ENCODE assay signal across 8 cellular contexts in the genomic region with DNA sequence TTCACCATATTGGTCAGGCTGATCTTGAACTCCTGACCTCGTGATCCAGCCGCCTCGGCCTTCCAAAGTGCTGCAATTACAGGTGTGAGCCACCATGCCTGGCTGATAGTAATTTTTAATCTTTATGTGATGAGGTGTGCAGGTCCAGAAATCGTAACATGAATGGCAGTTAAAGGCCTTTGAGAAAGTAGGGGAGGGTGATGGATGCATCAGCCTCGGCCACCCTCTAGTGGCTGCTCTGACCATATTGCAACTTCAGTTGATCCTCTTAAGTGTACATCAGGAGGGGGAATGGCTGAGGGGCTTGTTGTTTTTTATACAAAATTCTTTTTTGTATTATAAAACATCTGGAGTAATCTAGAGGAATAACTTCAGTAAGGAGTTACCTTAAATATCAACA.
DNase-seq lines count a peak whose midpoint lies in the region; ATAC-seq and TF ChIP-seq lines count a peak whose summit lies in the region.

No MANE protein-coding gene starts in this region.

- H3K4me2 ChIP-seq in OCI-LY1 (ENCODE audit: low read length), result no peak overlapping the region
- no peak overlapping the region for H3K4me2 ChIP-seq in mesenchymal stem cell (ENCODE audit: low read length, poor library complexity, severe bottlenecking)

- H3F3A ChIP-seq in OCI-LY1 (ENCODE audit: insufficient read depth, low read length), result no peaks in the 10 kb centered on the region

- no peaks in the 10 kb centered on the region for H3K79me2 ChIP-seq in OCI-LY1 (ENCODE audit: insufficient read depth, low read length)

- H4K91ac ChIP-seq in mesenchymal stem cell (ENCODE audit: low read length), result no peak overlapping the region

- ATAC-seq in GM21360 (IDR thresholded peaks at IDR 0.05; ENCODE audit: unreplicated experiment) (peak; percentile 48), HG02981 (IDR thresholded peaks at IDR 0.05; ENCODE audit: unreplicated experiment) (no peak)

- no peak overlapping the region for H4K8ac ChIP-seq in mesenchymal stem cell (ENCODE audit: low read length)

- H3K36me3 ChIP-seq in OCI-LY1 (ENCODE audit: insufficient read depth, low read length) (no peaks in the 10 kb centered on the region; the same call in 1 of the 2 replicates), mesenchymal stem cell (ENCODE audit: control insufficient read depth in 1 of 2, insufficient read depth in 2 of 2, low read depth in 1 of 2, low read length in 2 of 2) (no peaks in the 10 kb centered on the region)

- no peak overlapping the region for H3K4me3 ChIP-seq in OCI-LY1 (ENCODE audit: low read depth, low read length, poor library complexity, severe bottlenecking)
- H3K4me3 ChIP-seq in choroid plexus epithelial cell (ENCODE audit: low read depth, low read length), result no peak overlapping the region
- no peak overlapping the region for H3K4me3 ChIP-seq in mesenchymal stem cell (ENCODE audit: insufficient read depth in 1 of 2, low read depth in 1 of 2, low read length in 2 of 2)

- H3K9ac ChIP-seq in OCI-LY1 (ENCODE audit: low read length), result no peak overlapping the region
- H3K9ac ChIP-seq in mesenchymal stem cell (ENCODE audit: low read length), result no peak overlapping the region

- no peak overlapping the region for H2BK15ac ChIP-seq in mesenchymal stem cell (ENCODE audit: low read depth, poor library complexity, severe bottlenecking)

- no peak overlapping the region for H3K18ac ChIP-seq in mesenchymal stem cell (ENCODE audit: low read depth in 1 of 2, low read length in 2 of 2)

- H2BK5ac ChIP-seq in mesenchymal stem cell (ENCODE audit: low read depth, low read length, poor library complexity, severe bottlenecking), result no peak overlapping the region

- no peaks in the 10 kb centered on the region for H3K9me2 ChIP-seq in OCI-LY1 (ENCODE audit: low read depth, low read length)

- H3K27ac ChIP-seq in C4-2B (no peak overlapping the region), OCI-LY1 (ENCODE audit: low read depth, low read length, poor library complexity, severe bottlenecking) (no peak overlapping the region), mesenchymal stem cell (ENCODE audit: low read length, poor library complexity, severe bottlenecking) (no peak overlapping the region)

- no peak overlapping the region for H2AK5ac ChIP-seq in mesenchymal stem cell (ENCODE audit: low read length, severe bottlenecking)

- no peaks in the 10 kb centered on the region for H3K4me1 ChIP-seq in OCI-LY1 (ENCODE audit: insufficient read depth, low read length, severe bottlenecking)
- no peaks in the 10 kb centered on the region for H3K4me1 ChIP-seq in mesenchymal stem cell (ENCODE audit: control insufficient read depth, insufficient read depth, low read depth, low read length)

- no peak overlapping the region for H2BK120ac ChIP-seq in mesenchymal stem cell (ENCODE audit: low read depth, low read length)

- H3K27me3 ChIP-seq in OCI-LY1 (ENCODE audit: insufficient read depth, low read length), result no peaks in the 10 kb centered on the region
- no peaks in the 10 kb centered on the region for H3K27me3 ChIP-seq in mesenchymal stem cell (ENCODE audit: control insufficient read depth in 1 of 2, insufficient read depth in 1 of 2, low read length in 2 of 2)

- WGBS in mesenchymal stem cell, result 61% methylated on average over 5 of the region's 5 CpGs

- H3K23ac ChIP-seq in mesenchymal stem cell (ENCODE audit: low read length in 2 of 2), result no peak overlapping the region

- peaks cover 15% of the 10 kb centered on the region for H3K79me1 ChIP-seq in mesenchymal stem cell (replicated peaks; ENCODE audit: low read length, poor library complexity, severe bottlenecking)

- H3K9me3 ChIP-seq in OCI-LY1 (ENCODE audit: low read length), result no peaks in the 10 kb centered on the region
- H3K9me3 ChIP-seq in mesenchymal stem cell (ENCODE audit: control insufficient read depth, low read length), result peaks cover 6% of the 10 kb centered on the region

- no peak overlapping the region for H2AFZ ChIP-seq in OCI-LY1 (ENCODE audit: low read length)
- no peak overlapping the region for H2AFZ ChIP-seq in mesenchymal stem cell (ENCODE audit: low read depth, low read length)

- no peak overlapping the region for H2BK12ac ChIP-seq in mesenchymal stem cell (ENCODE audit: low read length in 2 of 2)

- peak; percentile 81 for DNase-seq in choroid plexus epithelial cell (ENCODE audit: low read depth)
- peak; percentile 65 for DNase-seq in mesenchymal stem cell
- no peak for DNase-seq in NCI-H187 (lab: John Stamatoyannopoulos, UW)
- no peak for DNase-seq in NOMO-1 treated with dmso at 0.1 percent for 144 hours (lab: John Stamatoyannopoulos, UW; ENCODE audit: unreplicated experiment)

- H3K14ac ChIP-seq in mesenchymal stem cell (ENCODE audit: low read length in 2 of 2), result no peak overlapping the region

- H3K4ac ChIP-seq in mesenchymal stem cell (ENCODE audit: low read depth in 1 of 2, low read length in 2 of 2), result no peak overlapping the region

- no peaks in the 10 kb centered on the region for H4K20me1 ChIP-seq in OCI-LY1 (ENCODE audit: insufficient read depth, low read length)

- TF ChIP-seq CTCF in C4-2B (conservative IDR thresholded peaks at IDR 0.05), result peak; percentile 87
- TF ChIP-seq CTCF in OCI-LY1 (IDR thresholded peaks at IDR 0.05; ENCODE audit: low read length), result peak; percentile 85
- peak; percentile 85 for TF ChIP-seq CTCF in choroid plexus epithelial cell (conservative IDR thresholded peaks at IDR 0.05; ENCODE audit: low read depth, low read length)

Comparison
In these comparisons a context has a peak if more than half of its experiments do, and no peak if none do; other contexts are left out.
1. DNase-seq: peak in choroid plexus epithelial cell (single experiment) and mesenchymal stem cell (single experiment); none in NCI-H187 (0 of 2) and NOMO-1 treated with dmso at 0.1 percent for 144 hours (single experiment).
2. Peak in every context shown above with its lines, with median percentiles within 50 percentile points of each other: CTCF ChIP-seq.